8 cellular contexts compared by ENCODE assay signal in the genomic region with DNA sequence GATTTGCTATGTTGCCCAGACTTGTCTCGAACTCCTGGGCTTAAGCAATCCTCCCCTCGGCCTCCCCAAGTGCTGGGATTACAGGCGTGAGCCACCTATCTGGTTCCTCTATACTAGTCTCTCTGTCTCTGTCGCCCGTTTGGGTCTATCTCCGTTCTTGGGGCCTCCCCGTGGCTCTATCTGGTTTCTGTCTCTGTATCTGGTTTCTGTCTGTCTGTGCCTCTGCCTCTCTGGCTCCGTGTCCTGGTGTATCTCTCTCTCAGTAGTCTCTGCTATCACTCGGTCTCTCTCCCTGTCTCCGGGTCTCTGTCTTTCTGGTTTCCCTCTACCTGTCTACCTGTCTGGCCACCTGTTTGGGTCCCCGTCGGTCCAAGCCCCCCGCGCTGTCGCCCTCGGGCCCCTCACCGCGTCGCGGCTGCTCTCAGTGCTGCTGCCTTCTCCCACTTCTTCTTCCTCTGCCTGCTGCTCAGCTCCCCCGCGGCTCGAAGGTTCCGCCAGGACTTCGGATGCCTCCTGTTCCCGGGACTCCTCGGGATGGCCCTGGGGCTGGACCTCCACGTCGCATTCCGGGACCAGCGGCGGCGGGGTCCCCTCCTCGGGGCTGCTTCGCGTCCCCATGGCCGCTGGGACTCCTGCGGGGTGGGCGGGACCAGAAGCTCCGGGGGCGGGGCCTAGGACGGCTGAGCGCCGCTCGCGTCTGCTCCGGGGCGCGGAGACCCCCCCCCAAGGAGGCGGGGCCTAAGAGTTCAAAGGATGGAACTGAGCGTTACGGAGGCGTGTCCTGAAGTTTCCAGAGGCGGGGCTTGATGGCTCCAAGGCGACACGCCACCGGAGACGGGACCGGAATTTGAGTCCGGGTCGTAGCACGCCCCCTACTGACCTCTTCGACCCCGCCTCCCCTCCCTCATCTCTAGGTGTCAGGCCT. TPM values are rescaled to one million over a fixed set of nuclear protein-coding genes. Genes with fewer than 3 reads are reported as not detected.
DNase-seq lines count a peak whose midpoint lies in the region; ATAC-seq and TF ChIP-seq lines count a peak whose summit lies in the region.

No MANE protein-coding gene starts in this region.

- WGBS in ectodermal cell, 2 experiments = 4% methylated on average over 64 of the region's 64 CpGs

- ATAC-seq in GM19351 (IDR thresholded peaks at IDR 0.05; ENCODE audit: unreplicated experiment) = peak; percentile 81
- ATAC-seq in HG03520 (IDR thresholded peaks at IDR 0.05; ENCODE audit: unreplicated experiment) = peak; percentile 83

- no peak for TF ChIP-seq CTCF in CD14-positive monocyte (IDR thresholded peaks at IDR 0.05)

- H3K4me3 Mint-ChIP-seq in CD14-positive monocyte = peak overlapping the region; percentile 96 to 97
- peak overlapping the region; percentile 94 for H3K4me3 Mint-ChIP-seq in activated CD4-positive, alpha-beta memory T cell treated with anti-CD3 and anti-CD28 coated beads for 36 hours

- peaks cover 27 to 53% of the 10 kb centered on the region in 2 donors for H3K36me3 Mint-ChIP-seq in CD14-positive monocyte
- H3K36me3 Mint-ChIP-seq in activated CD4-positive, alpha-beta memory T cell treated with anti-CD3 and anti-CD28 coated beads for 36 hours = peaks cover 7% of the 10 kb centered on the region

- CTCF ChIA-PET in activated CD4-positive, alpha-beta memory T cell treated with anti-CD3 and anti-CD28 coated beads for 36 hours (lab: Charles Lee) = interaction anchor here (0.7 to 4.3 kb wide), 14 partner anchors 12 to 241 kb away, joined by 3 to 47 read pairs (median 5); a partner anchor contains a TSS

- H3K4me3 ChIP-seq in ectodermal cell (ENCODE audit: insufficient read depth, low read depth, low read length) = peak overlapping the region; percentile 69

- no peak overlapping the region for H3K27ac ChIP-seq in ectodermal cell (ENCODE audit: insufficient read depth, low read depth, low read length, poor library complexity, severe bottlenecking)

- peaks cover 6% of the 10 kb centered on the region for H3K36me3 ChIP-seq in ectodermal cell (ENCODE audit: control insufficient read depth, insufficient read depth, low read length)

- no peaks in the 10 kb centered on the region for H3K27me3 ChIP-seq in ectodermal cell (ENCODE audit: control insufficient read depth, insufficient read depth, low read length, poor library complexity, severe bottlenecking)

- intact Hi-C loops in CD14-positive monocyte (cut with micrococcal nuclease) = loop anchor here in 1 of 2 donors (1.0 kb wide), 1 partner anchor 40 kb away; no protein-coding TSS in a partner anchor
- intact Hi-C loops in activated CD4-positive, alpha-beta memory T cell treated with anti-CD3 and anti-CD28 coated beads for 36 hours (cut with micrococcal nuclease) = loop anchor here (1.0 to 2.0 kb wide), 3 partner anchors 23 to 56 kb away; a partner anchor contains a TSS

- H3K4me1 ChIP-seq in ectodermal cell (ENCODE audit: control insufficient read depth, insufficient read depth, low read length) = no peaks in the 10 kb centered on the region

- peak overlapping the region; percentile 82 to 96 (median 91) for H3K27ac Mint-ChIP-seq in CD14-positive monocyte
- peak overlapping the region; percentile 95 for H3K27ac Mint-ChIP-seq in activated CD4-positive, alpha-beta memory T cell treated with anti-CD3 and anti-CD28 coated beads for 36 hours

- no peaks in the 10 kb centered on the region for H3K9me3 ChIP-seq in ectodermal cell (ENCODE audit: control insufficient read depth, low read length)

- POLR2A ChIA-PET in activated CD4-positive, alpha-beta memory T cell treated with anti-CD3 and anti-CD28 coated beads for 36 hours (lab: Charles Lee) = interaction anchor here (0.8 to 1.6 kb wide), 13 partner anchors 8 to 92 kb away, joined by 3 to 8 read pairs (median 4); a partner anchor contains a TSS

- peaks cover 22% of the 10 kb centered on the region for H3K4me1 Mint-ChIP-seq in CD14-positive monocyte
- peaks cover 23% of the 10 kb centered on the region for H3K4me1 Mint-ChIP-seq in activated CD4-positive, alpha-beta memory T cell treated with anti-CD3 and anti-CD28 coated beads for 36 hours (ENCODE audit: low read depth)

- DNase-seq in CD14-positive monocyte (ENCODE audit: low spot score) (peak; percentile 91), NCI-H82 (lab: John Stamatoyannopoulos, UW) (peak; percentile 97), lung microvascular endothelial cell (ENCODE audit: low read depth in 2 of 2) (peak; percentile 91 to 96)
- peak; percentile 99 for DNase-seq in activated CD4-positive, alpha-beta memory T cell treated with anti-CD3 and anti-CD28 coated beads for 36 hours
- DNase-seq in stimulated activated CD4-positive, alpha-beta T cell treated with anti-CD3 and anti-CD28 coated beads, TNF-alpha, amount 100 ng/mL, for 4 hours (ENCODE audit: low read depth in 3 of 3) = peak; percentile 99 to 100 (median 99)

- H3K27me3 Mint-ChIP-seq in CD14-positive monocyte (ENCODE audit: low read depth in 3 of 3) = peaks cover 2 to 9% (median 5%) of the 10 kb centered on the region in 3 donors
- no peaks in the 10 kb centered on the region for H3K27me3 Mint-ChIP-seq in activated CD4-positive, alpha-beta memory T cell treated with anti-CD3 and anti-CD28 coated beads for 36 hours

- H3K9me3 Mint-ChIP-seq in CD14-positive monocyte = no peaks in the 10 kb centered on the region
- H3K9me3 Mint-ChIP-seq in activated CD4-positive, alpha-beta memory T cell treated with anti-CD3 and anti-CD28 coated beads for 36 hours = no peaks in the 10 kb centered on the region

RNA-seq across cellular contexts. Expression of a gene that starts 0.8 kb away (rescaled TPM):
- polyA plus RNA-seq in CD14-positive monocyte = 1 to 10 TPM; 1.4 to 1.7 TPM
- total RNA-seq in activated CD4-positive, alpha-beta memory T cell treated with anti-CD3 and anti-CD28 coated beads for 36 hours = 10 to 100 TPM; 13.5 to 15.2 TPM
- 10.0 TPM for polyA plus RNA-seq in ectodermal cell (2013, experiment 1 of 4)
- 9.2 TPM for polyA plus RNA-seq in ectodermal cell (2013, experiment 2 of 4)
- 10.6 TPM for polyA plus RNA-seq in ectodermal cell (2013, experiment 3 of 4)
- 7.9 TPM for polyA plus RNA-seq in ectodermal cell (2013, experiment 4 of 4)
- 23.1 and 79.8 TPM in 2 replicates for total RNA-seq in lung microvascular endothelial cell

RNA-seq across cellular contexts. Expression of a gene that starts 23.2 kb away (rescaled TPM):
- polyA plus RNA-seq in CD14-positive monocyte = 100 to 1,000 TPM; 111 to 135 TPM
- 100 to 1,000 TPM; 104 to 112 TPM for total RNA-seq in activated CD4-positive, alpha-beta memory T cell treated with anti-CD3 and anti-CD28 coated beads for 36 hours
- 24.6 TPM for polyA plus RNA-seq in ectodermal cell (2013, experiment 1 of 4)
- 21.2 TPM for polyA plus RNA-seq in ectodermal cell (2013, experiment 2 of 4)
- 23.7 TPM for polyA plus RNA-seq in ectodermal cell (2013, experiment 3 of 4)
- polyA plus RNA-seq in ectodermal cell (2013, experiment 4 of 4) = 24.8 TPM
- 106 and 137 TPM in 2 replicates for total RNA-seq in lung microvascular endothelial cell

RNA-seq across cellular contexts. Expression of a gene that starts 29.2 kb away (rescaled TPM):
- polyA plus RNA-seq in CD14-positive monocyte = under 1 TPM; 0.25 to 0.79 TPM
- total RNA-seq in activated CD4-positive, alpha-beta memory T cell treated with anti-CD3 and anti-CD28 coated beads for 36 hours = 1 to 10 TPM; 3.1 to 3.7 TPM
- 0.56 TPM for polyA plus RNA-seq in ectodermal cell (2013, experiment 1 of 4)
- 0.48 TPM for polyA plus RNA-seq in ectodermal cell (2013, experiment 2 of 4)
- polyA plus RNA-seq in ectodermal cell (2013, experiment 3 of 4) = 0.75 TPM
- 0.61 TPM for polyA plus RNA-seq in ectodermal cell (2013, experiment 4 of 4)
- 0.20 and 0.22 TPM in 2 replicates for total RNA-seq in lung microvascular endothelial cell

RNA-seq across cellular contexts. Expression of a gene that starts 38.4 kb away (rescaled TPM):
- under 1 TPM; 0.24 to 0.48 TPM for polyA plus RNA-seq in CD14-positive monocyte
- 1 to 10 TPM; 2.3 TPM for total RNA-seq in activated CD4-positive, alpha-beta memory T cell treated with anti-CD3 and anti-CD28 coated beads for 36 hours
- 0.94 TPM for polyA plus RNA-seq in ectodermal cell (2013, experiment 1 of 4)
- 1.3 TPM for polyA plus RNA-seq in ectodermal cell (2013, experiment 2 of 4)
- polyA plus RNA-seq in ectodermal cell (2013, experiment 3 of 4) = 0.80 TPM
- polyA plus RNA-seq in ectodermal cell (2013, experiment 4 of 4) = 1.5 TPM
- 0.22 and 0.79 TPM in 2 replicates for total RNA-seq in lung microvascular endothelial cell
